ENCODE assay signal across 9 cellular contexts in the genomic region with DNA sequence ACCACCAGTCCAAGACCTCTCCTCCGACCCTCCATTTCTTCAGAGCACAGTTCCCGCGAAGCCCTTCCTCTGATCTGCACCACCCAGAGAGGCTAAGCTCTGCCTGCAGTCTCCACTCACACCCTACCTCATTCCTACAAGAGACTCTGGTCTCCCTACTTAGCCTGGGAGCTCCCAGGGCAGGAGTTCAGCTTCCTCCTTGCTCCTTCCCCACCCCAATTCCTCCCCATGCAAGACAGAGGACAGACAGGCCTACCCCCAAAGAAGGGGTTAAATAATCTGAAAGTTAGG. TPM values are rescaled to one million over a fixed set of nuclear protein-coding genes. Genes with fewer than 3 reads are reported as not detected.
DNase-seq lines count a peak whose midpoint lies in the region; ATAC-seq and TF ChIP-seq lines count a peak whose summit lies in the region.
"Had no signal": no experiment of that assay in that cellular context is flagged by ENCODE, and none has a peak within 500 bp of the region (broad histone marks: within the 10 kb centered on the region; RNA-seq: fewer than 3 reads in every experiment).

No MANE protein-coding gene starts in this region.

- TF ChIP-seq CTCF in VCaP (conservative IDR thresholded peaks at IDR 0.05) (no peak), omental fat pad (IDR thresholded peaks at IDR 0.05) (no peak), WERI-Rb-1 (IDR thresholded peaks at IDR 0.05; ENCODE audit: low read depth, low read length) (no peak)

- H3K4me1 ChIP-seq in SJCRH30 = no peaks in the 10 kb centered on the region

- DNase-seq in omental fat pad (ENCODE audit: low spot score) (no peak), NCI-H1417 treated with DMSO at 0.1 percent for 48 hours (lab: John Stamatoyannopoulos, UW) (no peak), NCI-H69 (lab: John Stamatoyannopoulos, UW) (no peak), WERI-Rb-1 (no peak), SJCRH30 (no peak)
- DNase-seq: DMS 273 treated with DMSO at 0.1 percent for 48 hours had no signal

- H3K27me3 ChIP-seq in WERI-Rb-1 (ENCODE audit: insufficient read depth, low read depth, severe bottlenecking) = no peaks in the 10 kb centered on the region
- no peaks in the 10 kb centered on the region for H3K27me3 ChIP-seq in SJCRH30

- ATAC-seq in GM18517 (IDR thresholded peaks at IDR 0.05; ENCODE audit: unreplicated experiment) = peak; percentile 5
- peak; percentile 16 for ATAC-seq in HG02759 (IDR thresholded peaks at IDR 0.05; ENCODE audit: unreplicated experiment)
- ATAC-seq in omental fat pad (ENCODE audit: low FRiP score) = peak; percentile 9

- H3K36me3 ChIP-seq in WERI-Rb-1 (no peaks in the 10 kb centered on the region), SJCRH30 (no peaks in the 10 kb centered on the region)

- H3K4me3 ChIP-seq in WERI-Rb-1 (ENCODE audit: low read depth, low read length) (no peak overlapping the region), SJCRH30 (no peak overlapping the region)

- H3K9me3 ChIP-seq in WERI-Rb-1 (ENCODE audit: severe bottlenecking) (no peaks in the 10 kb centered on the region), SJCRH30 (replicated peaks) (no peaks in the 10 kb centered on the region)

- peak overlapping the region; percentile 100 for H3K27ac ChIP-seq in VCaP
- H3K27ac ChIP-seq in WERI-Rb-1 = no peak overlapping the region
- no peak overlapping the region for H3K27ac ChIP-seq in SJCRH30

RNA-seq across cellular contexts. Expression of a gene that starts 12.6 kb away (rescaled TPM):
- 10 to 100 TPM in 1 of 4 donors, 1 to 10 TPM in 3; 2.9 to 73.8 (median 6.2) TPM for total RNA-seq in omental fat pad
- not detected in 2 replicates for total RNA-seq in SJCRH30 (2014; rRNA removed; shearing (Covaris generic))
